ENCODE assay signal across 20 cellular contexts in genomic region chr13:73274147-73274546, GRCh38.
DNase-seq lines count a peak whose midpoint lies in the region; FAIRE-seq and TF ChIP-seq lines count a peak whose summit lies in the region.
"Had no signal": no experiment of that assay in that cellular context is flagged by ENCODE, and none has a peak within 500 bp of the region (broad histone marks: within the 10 kb centered on the region; RNA-seq: fewer than 3 reads in every experiment).

No MANE protein-coding gene starts in this region.

- no peak for DNase-seq in T-helper 2 cell treated with Interferon-gamma antibody and Interleukin-4, amounts not matched to agents 5 μg/mL and 100 μg/mL, for 36 hours (ENCODE audit: low spot score)
- no peak for DNase-seq in T-helper 2 cell
- peak; percentile 1 for DNase-seq in HTR-8/SVneo (ENCODE audit: insufficient read length, low spot score)
- no peak for DNase-seq in mammary epithelial cell
- DNase-seq in osteocyte (ENCODE audit: extremely low spot score, unreplicated experiment): no peak
- DNase-seq in NCI-H2029 (lab: John Stamatoyannopoulos, UW): no peak
- DNase-seq in activated gamma-delta T cell treated with Interleukin-2 at 50 U/mL for 16 hours: no peak
- no peak for DNase-seq in NCI-H510A (lab: John Stamatoyannopoulos, UW)
- DNase-seq: activated CD8-positive, alpha-beta memory T cell treated with anti-CD3 and anti-CD28 coated beads, Interleukin-2, amount 50 U/mL, for 4 hours; body of pancreas; CD4-positive, alpha-beta memory T cell; DND-41; heart left ventricle; mesendoderm; NCI-H526 treated with DMSO at 0.1 percent for 48 hours; stimulated activated naive CD8-positive, alpha-beta T cell treated with anti-CD3 and anti-CD28 coated beads, Interleukin-15, Interleukin-2, amounts not matched to agents 100 U/mL and 50 U/mL, for 24 hours had no signal

- TSS peak; percentile 66 for BruUV-seq in mammary epithelial cell (replicated peaks; lab: Mats Ljungman, UMichigan)

- peaks cover 20% of the 10 kb centered on the region for H3K36me3 Mint-ChIP-seq in T-helper 2 cell treated with Interferon-gamma antibody and Interleukin-4, amounts not matched to agents 5 μg/mL and 100 μg/mL, for 36 hours (ENCODE audit: low read depth)
- H3K36me3 Mint-ChIP-seq in osteocyte (ENCODE audit: unreplicated experiment): no peaks in the 10 kb centered on the region
- H3K36me3 Mint-ChIP-seq: CD4-positive, alpha-beta memory T cell had no signal

- H3K79me2 ChIP-seq in mammary epithelial cell (ENCODE audit: insufficient read depth, low read length): no peaks in the 10 kb centered on the region

- peak overlapping the region; percentile 44 for H3K4me3 Mint-ChIP-seq in T-helper 2 cell treated with Interferon-gamma antibody and Interleukin-4, amounts not matched to agents 5 μg/mL and 100 μg/mL, for 36 hours
- H3K4me3 Mint-ChIP-seq in osteocyte (ENCODE audit: unreplicated experiment): no peak overlapping the region
- H3K4me3 Mint-ChIP-seq: neural crest cell had no signal

- intact Hi-C loops in mammary epithelial cell (cut with micrococcal nuclease): no loop called here

- H3K27ac ChIP-seq in mammary epithelial cell (ENCODE audit: insufficient read depth, low read depth, low read length): no peak overlapping the region
- H3K27ac ChIP-seq: 22Rv1, body of pancreas, heart left ventricle had no signal

- H3K4me1 Mint-ChIP-seq in T-helper 2 cell treated with Interferon-gamma antibody and Interleukin-4, amounts not matched to agents 5 μg/mL and 100 μg/mL, for 36 hours (ENCODE audit: low read depth): peaks cover 44% of the 10 kb centered on the region
- H3K4me1 Mint-ChIP-seq in osteocyte (ENCODE audit: unreplicated experiment): peaks cover 26% of the 10 kb centered on the region
- H3K4me1 Mint-ChIP-seq: neural crest cell had no signal

- WGBS in mammary epithelial cell (ENCODE audit: low coverage, missing lambda C conversion rate): 84% methylated on average over 2 of the region's 2 CpGs

- no peaks in the 10 kb centered on the region for H3K27me3 ChIP-seq in mammary epithelial cell (ENCODE audit: insufficient read depth, low read length)
- H3K27me3 ChIP-seq: body of pancreas, heart left ventricle, right atrium auricular region had no signal

- in situ Hi-C loops in mammary epithelial cell (cut with MboI; ENCODE audit: low sequenced_read_pairs in 2 of 2): no loop called here

- no peaks in the 10 kb centered on the region for H4K20me1 ChIP-seq in mammary epithelial cell (ENCODE audit: insufficient read depth, low read length)

- CTCF ChIA-PET in mammary epithelial cell (lab: Charles Lee; ENCODE audit: low non-redundant PET): interaction anchor here (0.6 kb wide), 1 partner anchor 31 kb away, joined by 4 read pairs; no protein-coding TSS in a partner anchor

- FAIRE-seq in HTR-8/SVneo (lab: Jason Lieb, UNC): no peak
- FAIRE-seq: islet of Langerhans had no signal

- peaks cover 46% of the 10 kb centered on the region for H3K9me3 Mint-ChIP-seq in T-helper 2 cell treated with Interferon-gamma antibody and Interleukin-4, amounts not matched to agents 5 μg/mL and 100 μg/mL, for 36 hours
- peaks cover 4% of the 10 kb centered on the region for H3K9me3 Mint-ChIP-seq in osteocyte (ENCODE audit: unreplicated experiment)

- H2AFZ ChIP-seq in mammary epithelial cell (ENCODE audit: low read depth, low read length): no peak overlapping the region

- no peak overlapping the region for H3K9ac ChIP-seq in mammary epithelial cell (ENCODE audit: insufficient read depth, low read length)

- no peak overlapping the region for H3K4me2 ChIP-seq in mammary epithelial cell (ENCODE audit: insufficient read depth, low read depth, low read length)

- H3K27me3 Mint-ChIP-seq in T-helper 2 cell treated with Interferon-gamma antibody and Interleukin-4, amounts not matched to agents 5 μg/mL and 100 μg/mL, for 36 hours (ENCODE audit: low read depth): no peaks in the 10 kb centered on the region
- no peaks in the 10 kb centered on the region for H3K27me3 Mint-ChIP-seq in osteocyte (ENCODE audit: unreplicated experiment)
- H3K27me3 Mint-ChIP-seq: CD4-positive, alpha-beta memory T cell had no signal

- H3K36me3 ChIP-seq in mammary epithelial cell (ENCODE audit: insufficient read depth, low read length): no peaks in the 10 kb centered on the region
- H3K36me3 ChIP-seq: heart left ventricle, right atrium auricular region had no signal

- no peak for TF ChIP-seq CTCF in mammary epithelial cell (conservative IDR thresholded peaks at IDR 0.05 in 1 of 2, IDR thresholded peaks at IDR 0.05 in 1 of 2; ENCODE audit: extremely low read depth in 1 of 2, insufficient read depth in 1 of 2, low read depth in 1 of 2, low read length in 2 of 2)
- TF ChIP-seq CTCF in osteocyte (IDR thresholded peaks at IDR 0.05): no peak

- dilution Hi-C loops in mammary epithelial cell (cut with HindIII; ENCODE audit: low sequenced_read_pairs): no loop called here

- no peak overlapping the region for H3K4me3 ChIP-seq in mammary epithelial cell (replicated peaks in 1 of 3; ENCODE audit: insufficient read depth in 1 of 3, low read depth in 2 of 3, low read length in 3 of 3)
- H3K4me3 ChIP-seq: body of pancreas, heart left ventricle, right atrium auricular region had no signal

- H3K27ac Mint-ChIP-seq in T-helper 2 cell treated with Interferon-gamma antibody and Interleukin-4, amounts not matched to agents 5 μg/mL and 100 μg/mL, for 36 hours: peak overlapping the region; percentile 55
- H3K27ac Mint-ChIP-seq in osteocyte (ENCODE audit: unreplicated experiment): peak overlapping the region; percentile 57

- H3K9me3 ChIP-seq in mammary epithelial cell (replicated peaks; ENCODE audit: insufficient read depth, low read length): no peaks in the 10 kb centered on the region
- H3K9me3 ChIP-seq: body of pancreas, right atrium auricular region had no signal

- peaks cover 7% of the 10 kb centered on the region for H3K4me1 ChIP-seq in mammary epithelial cell (ENCODE audit: insufficient read depth, low read length)
- H3K4me1 ChIP-seq: body of pancreas, right atrium auricular region had no signal
